In genomic region chr2:95062247-95062646, GRCh38 we compare ENCODE assay signal across 19 cellular contexts. TPM values are rescaled to one million over a fixed set of nuclear protein-coding genes. Genes with fewer than 3 reads are reported as not detected.
DNase-seq lines count a peak whose midpoint lies in the region; ATAC-seq lines count a peak whose summit lies in the region.
"Had no signal": no experiment of that assay in that cellular context is flagged by ENCODE, and none has a peak within 500 bp of the region (broad histone marks: within the 10 kb centered on the region; RNA-seq: fewer than 3 reads in every experiment).

No MANE protein-coding gene starts in this region.

- H3K27ac Mint-ChIP-seq in T-helper 17 cell = peak overlapping the region; percentile 91
- H3K27ac Mint-ChIP-seq in stimulated activated effector memory CD8-positive, alpha-beta T cell treated with anti-CD3 and anti-CD28 coated beads, Interleukin-12 subunit alpha, Interleukin-12 subunit beta, amount 100 ng/mL, for 72 hours = peak overlapping the region; percentile 41

- peak overlapping the region; percentile 85 for H3K4me3 Mint-ChIP-seq in T-helper 17 cell
- H3K4me3 Mint-ChIP-seq in stimulated activated effector memory CD8-positive, alpha-beta T cell treated with anti-CD3 and anti-CD28 coated beads, Interleukin-12 subunit alpha, Interleukin-12 subunit beta, amount 100 ng/mL, for 72 hours = no peak overlapping the region
- H3K4me3 Mint-ChIP-seq: effector memory CD8-positive, alpha-beta T cell; stimulated activated naive B cell treated with anti-CD40 and anti-IgM and Interleukin-4, amounts not matched to agents 10 μg/mL and 1 μg/mL and 100 μg/mL, for 72 hours had no signal

- H3K27me3 Mint-ChIP-seq in T-helper 17 cell = no peaks in the 10 kb centered on the region

- no peak for ATAC-seq in T-helper 17 cell
- ATAC-seq in stimulated activated effector memory CD8-positive, alpha-beta T cell treated with anti-CD3 and anti-CD28 coated beads, Interleukin-12 subunit alpha, Interleukin-12 subunit beta, amount 100 ng/mL, for 72 hours = no peak
- no peak for ATAC-seq in HG02852 (IDR thresholded peaks at IDR 0.05; ENCODE audit: unreplicated experiment)
- ATAC-seq: effector memory CD8-positive, alpha-beta T cell; lower lobe of right lung; sciatic nerve had no signal

- no peaks in the 10 kb centered on the region for H3K36me3 Mint-ChIP-seq in T-helper 17 cell (ENCODE audit: low read depth)
- no peaks in the 10 kb centered on the region for H3K36me3 Mint-ChIP-seq in stimulated activated effector memory CD8-positive, alpha-beta T cell treated with anti-CD3 and anti-CD28 coated beads, Interleukin-12 subunit alpha, Interleukin-12 subunit beta, amount 100 ng/mL, for 72 hours
- H3K36me3 Mint-ChIP-seq: stimulated activated naive B cell treated with anti-CD40 and anti-IgM and Interleukin-4, amounts not matched to agents 10 μg/mL and 1 μg/mL and 100 μg/mL, for 72 hours had no signal

- H3K9me3 Mint-ChIP-seq in stimulated activated effector memory CD8-positive, alpha-beta T cell treated with anti-CD3 and anti-CD28 coated beads, Interleukin-12 subunit alpha, Interleukin-12 subunit beta, amount 100 ng/mL, for 72 hours = no peaks in the 10 kb centered on the region
- H3K9me3 Mint-ChIP-seq: effector memory CD8-positive, alpha-beta T cell; stimulated activated naive B cell treated with anti-CD40 and anti-IgM and Interleukin-4, amounts not matched to agents 10 μg/mL and 1 μg/mL and 100 μg/mL, for 72 hours had no signal

- no peaks in the 10 kb centered on the region for H3K9me3 ChIP-seq in T-helper 17 cell (ENCODE audit: control insufficient read depth, low read length, poor library complexity, severe bottlenecking)
- H3K9me3 ChIP-seq: lower lobe of right lung, SJSA1 had no signal

- peak; percentile 50 for DNase-seq in activated CD8-positive, alpha-beta memory T cell treated with anti-CD3 and anti-CD28 coated beads, Interleukin-2, amount 50 U/mL, for 48 hours
- DNase-seq in activated CD8-positive, alpha-beta memory T cell treated with anti-CD3 and anti-CD28 coated beads for 24 hours = no peak
- DNase-seq in T-helper 17 cell (no peak), NCI-H2196 (lab: John Stamatoyannopoulos, UW; ENCODE audit: unreplicated experiment) (no peak), NCI-H2029 (lab: John Stamatoyannopoulos, UW) (no peak)
- no peak for DNase-seq in stimulated activated effector memory CD8-positive, alpha-beta T cell treated with anti-CD3 and anti-CD28 coated beads, Interleukin-12 subunit alpha, Interleukin-12 subunit beta, amount 100 ng/mL, for 72 hours (ENCODE audit: low spot score in 2 of 2)
- DNase-seq: ACHN; brain microvascular endothelial cell; Calu3; effector memory CD8-positive, alpha-beta T cell; foreskin melanocyte; GM23248; lower lobe of right lung; MV-4-11; stimulated activated naive B cell treated with anti-CD40 and anti-IgM and Interleukin-4, amounts not matched to agents 10 μg/mL and 1 μg/mL and 100 μg/mL, for 72 hours had no signal

- peaks cover 25% of the 10 kb centered on the region for H3K4me1 Mint-ChIP-seq in T-helper 17 cell
- H3K4me1 Mint-ChIP-seq in stimulated activated effector memory CD8-positive, alpha-beta T cell treated with anti-CD3 and anti-CD28 coated beads, Interleukin-12 subunit alpha, Interleukin-12 subunit beta, amount 100 ng/mL, for 72 hours = peaks cover 15% of the 10 kb centered on the region

- peak overlapping the region; percentile 81 for H3K27ac ChIP-seq in cingulate gyrus (ENCODE audit: low read depth, low read length)
- H3K27ac ChIP-seq: brain microvascular endothelial cell, GM23248, lower lobe of right lung, SJSA1 had no signal

RNA-seq across cellular contexts. Expression of gene MAL, which starts 36.7 kb away (rescaled TPM):
- total RNA-seq in T-helper 17 cell = 100 to 1,000 TPM; 127 to 159 TPM
- total RNA-seq: Calu3, GM23248, SJSA1 had no signal

RNA-seq across cellular contexts. Expression of gene MRPS5, which starts 59.4 kb away (rescaled TPM):
- total RNA-seq in T-helper 17 cell = 10 to 100 TPM; 30.1 TPM
